11 cellular contexts compared by ENCODE assay signal in the genomic region with DNA sequence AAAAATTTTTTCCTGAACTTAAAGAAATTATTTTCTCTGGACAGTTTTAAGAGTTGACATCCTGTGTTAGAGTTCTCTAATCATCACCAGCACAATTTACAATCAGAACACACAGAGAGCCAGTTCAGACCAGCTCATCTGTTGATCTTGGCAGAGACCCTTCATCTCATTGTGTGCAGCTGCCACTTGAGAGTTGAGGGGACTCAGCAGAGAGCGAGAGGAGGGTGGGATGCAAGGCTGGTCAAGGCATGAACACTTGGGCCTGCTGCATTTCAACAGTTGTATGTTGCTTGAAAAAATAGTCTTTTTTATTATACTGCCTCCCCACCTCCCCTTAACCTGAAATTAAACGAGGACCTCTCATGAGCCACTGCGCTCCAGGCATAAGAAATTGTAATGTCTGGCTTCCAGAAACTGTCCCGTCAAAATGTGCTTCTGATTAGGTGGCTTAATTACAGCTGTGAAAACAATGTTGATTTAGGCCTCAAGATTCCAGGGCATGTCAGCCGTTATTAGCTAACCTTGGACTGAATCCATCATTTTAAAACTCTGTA.
DNase-seq lines count a peak whose midpoint lies in the region; ATAC-seq and TF ChIP-seq lines count a peak whose summit lies in the region.
"Had no signal": no experiment of that assay in that cellular context is flagged by ENCODE, and none has a peak within 500 bp of the region (broad histone marks: within the 10 kb centered on the region; RNA-seq: fewer than 3 reads in every experiment).

No MANE protein-coding gene starts in this region.

- no peak overlapping the region for H3K27ac Mint-ChIP-seq in effector memory CD8-positive, alpha-beta T cell
- H3K27ac Mint-ChIP-seq in glutamatergic neuron (ENCODE audit: unreplicated experiment): no peak overlapping the region
- H3K27ac Mint-ChIP-seq: CD8-positive, alpha-beta memory T cell had no signal

- H3K9me3 ChIP-seq in BE2C (no peaks in the 10 kb centered on the region), MG63 (peaks cover 18% of the 10 kb centered on the region)

- no peak overlapping the region for H3K4me3 ChIP-seq in BE2C (ENCODE audit: low read depth, low read length)
- H3K4me3 ChIP-seq in MG63: no peak overlapping the region

- TF ChIP-seq CTCF in BE2C (IDR thresholded peaks at IDR 0.05; ENCODE audit: low read depth, low read length): no peak
- no peak for TF ChIP-seq CTCF in glutamatergic neuron (IDR thresholded peaks at IDR 0.05; ENCODE audit: partially characterized antibody, unreplicated experiment)

- H3K4me1 ChIP-seq in BE2C: 0 out of 2 replicates have a peak, but pooled peaks cover 3% of the 10 kb centered on the region

- no peak overlapping the region for H3K4me3 Mint-ChIP-seq in effector memory CD8-positive, alpha-beta T cell
- H3K4me3 Mint-ChIP-seq in glutamatergic neuron (ENCODE audit: unreplicated experiment): no peak overlapping the region
- H3K4me3 Mint-ChIP-seq: CD8-positive, alpha-beta memory T cell had no signal

- H3K27me3 ChIP-seq in BE2C (no peaks in the 10 kb centered on the region), MG63 (no peaks in the 10 kb centered on the region)

- DNase-seq in BE2C (peak; percentile 11), MG63 (peak; percentile 85), medulla oblongata (ENCODE audit: extremely low spot score) (peak; percentile 6), NAMALWA (ENCODE audit: low spot score) (no peak), glutamatergic neuron (no peak)
- DNase-seq in activated CD4-positive, alpha-beta T cell treated with anti-CD3 and anti-CD28 coated beads, Interleukin-2, amount 50 U/mL, for 4 hours: no peak
- no peak for DNase-seq in effector memory CD8-positive, alpha-beta T cell
- DNase-seq: activated CD4-positive, alpha-beta T cell treated with anti-CD3 and anti-CD28 coated beads, Interleukin-2, amount 50 U/mL, for 48 hours; anterior cingulate cortex; CD8-positive, alpha-beta memory T cell had no signal

- H3K36me3 ChIP-seq in BE2C (no peaks in the 10 kb centered on the region), MG63 (no peaks in the 10 kb centered on the region)

- no peaks in the 10 kb centered on the region for H3K27me3 Mint-ChIP-seq in effector memory CD8-positive, alpha-beta T cell
- no peaks in the 10 kb centered on the region for H3K27me3 Mint-ChIP-seq in glutamatergic neuron (ENCODE audit: unreplicated experiment)
- H3K27me3 Mint-ChIP-seq: CD8-positive, alpha-beta memory T cell had no signal

- no peaks in the 10 kb centered on the region for H3K36me3 Mint-ChIP-seq in effector memory CD8-positive, alpha-beta T cell (ENCODE audit: insufficient read depth)
- H3K36me3 Mint-ChIP-seq in glutamatergic neuron (ENCODE audit: unreplicated experiment): no peaks in the 10 kb centered on the region
- H3K36me3 Mint-ChIP-seq: CD8-positive, alpha-beta memory T cell had no signal

- H3K9me3 Mint-ChIP-seq in effector memory CD8-positive, alpha-beta T cell: peaks cover 0 to 14% of the 10 kb centered on the region in 2 donors
- H3K9me3 Mint-ChIP-seq in glutamatergic neuron (ENCODE audit: unreplicated experiment): peaks cover 1% of the 10 kb centered on the region

- peak; percentile 78 for ATAC-seq in SK-N-SH treated with all-trans-retinoic acid at 6 μM for 48 hours
- ATAC-seq in effector memory CD8-positive, alpha-beta T cell (replicated peaks): no peak

- H3K4me1 Mint-ChIP-seq in effector memory CD8-positive, alpha-beta T cell (ENCODE audit: low read depth in 2 of 2): no peaks in the 10 kb centered on the region
- H3K4me1 Mint-ChIP-seq in glutamatergic neuron (ENCODE audit: low read depth, unreplicated experiment): no peaks in the 10 kb centered on the region
- H3K4me1 Mint-ChIP-seq: CD8-positive, alpha-beta memory T cell had no signal

TF ChIP-seq in SK-N-SH treated with all-trans-retinoic acid at 6 μM for 48 hours, 23 proteins besides CTCF, POLR2A, EP300 and RAD21:
- peak; percentile 96 for TF ChIP-seq TCF4 (CRISPR knock-in tag; IDR thresholded peaks at IDR 0.05; ENCODE audit: borderline replicate concordance)
- TF ChIP-seq CSDC2 (CRISPR knock-in tag; IDR thresholded peaks at IDR 0.05): no peak
- 0 out of 2 replicates have a peak, but pooled peaks have one; percentile 4 for TF ChIP-seq ISL1 (CRISPR knock-in tag; IDR thresholded peaks at IDR 0.05)

Comparison
In these comparisons a context has a peak if more than half of its experiments do, and no peak if none do; other contexts are left out.
1. DNase-seq: peak in BE2C (single experiment), MG63 (single experiment) and medulla oblongata (single experiment); none in NAMALWA (single experiment), activated CD4-positive, alpha-beta T cell treated with anti-CD3 and anti-CD28 coated beads, Interleukin-2, amount 50 U/mL, for 4 hours (0 of 2), effector memory CD8-positive, alpha-beta T cell (0 of 3) and glutamatergic neuron (single experiment).